ENCODE assay signal across 24 cellular contexts in the genomic region with DNA sequence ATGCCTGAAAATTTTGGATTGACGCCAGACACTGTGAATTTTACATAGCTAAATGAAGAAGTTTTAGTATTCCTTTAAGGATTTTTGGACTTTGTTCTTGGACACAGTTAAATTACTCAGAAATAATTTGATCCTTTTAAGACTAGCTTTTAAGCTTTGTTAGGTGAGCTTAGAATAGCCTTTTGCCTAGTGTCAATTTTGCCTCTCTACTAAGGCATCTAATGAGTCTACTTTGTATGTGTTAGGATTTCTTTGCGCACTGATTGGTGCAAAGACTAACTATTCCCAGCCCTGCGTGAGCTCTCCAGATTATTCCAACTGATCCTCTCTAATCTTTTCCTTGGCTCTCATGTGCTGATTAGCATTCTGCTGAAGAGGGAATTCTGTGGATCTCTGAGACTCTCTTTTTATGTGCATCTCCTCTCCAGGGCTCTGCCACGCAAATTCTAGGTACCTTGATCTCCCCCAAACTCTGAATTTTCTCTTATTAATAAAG.
DNase-seq lines count a peak whose midpoint lies in the region; ATAC-seq, FAIRE-seq and TF ChIP-seq lines count a peak whose summit lies in the region.
"Had no signal": no experiment of that assay in that cellular context is flagged by ENCODE, and none has a peak within 500 bp of the region (broad histone marks: within the 10 kb centered on the region; RNA-seq: fewer than 3 reads in every experiment).

No MANE protein-coding gene starts in this region.

- no peak overlapping the region for H3K27ac Mint-ChIP-seq in neural progenitor cell
- no peak overlapping the region for H3K27ac Mint-ChIP-seq in activated CD4-positive, alpha-beta T cell treated with anti-CD3 and anti-CD28 coated beads for 36 hours
- H3K27ac Mint-ChIP-seq: CD14-positive monocyte; CD4-positive, alpha-beta memory T cell; CD4-positive, CD25-positive, alpha-beta regulatory T cell; CD8-positive, alpha-beta memory T cell had no signal

- peaks cover 3% of the 10 kb centered on the region for H3K27me3 Mint-ChIP-seq in neural progenitor cell (ENCODE audit: insufficient read depth, low read depth)
- peaks cover 16% of the 10 kb centered on the region for H3K27me3 Mint-ChIP-seq in activated CD4-positive, alpha-beta T cell treated with anti-CD3 and anti-CD28 coated beads for 36 hours

- H3K27me3 ChIP-seq in WERI-Rb-1 (ENCODE audit: insufficient read depth, low read depth, severe bottlenecking) = no peaks in the 10 kb centered on the region
- peaks cover 13% of the 10 kb centered on the region for H3K27me3 ChIP-seq in neural progenitor cell
- H3K27me3 ChIP-seq: BE2C, BLaER1 had no signal

- H3F3A ChIP-seq in neural progenitor cell (ENCODE audit: low read depth) = peaks cover 8% of the 10 kb centered on the region

- H4K20me1 ChIP-seq in neural progenitor cell (ENCODE audit: low read depth) = no peaks in the 10 kb centered on the region
- H4K20me1 ChIP-seq: BLaER1 had no signal

- H3K4me3 Mint-ChIP-seq in neural progenitor cell = no peak overlapping the region
- H3K4me3 Mint-ChIP-seq in activated CD4-positive, alpha-beta T cell treated with anti-CD3 and anti-CD28 coated beads for 36 hours = no peak overlapping the region
- H3K4me3 Mint-ChIP-seq: CD14-positive monocyte; CD4-positive, alpha-beta memory T cell; CD4-positive, CD25-positive, alpha-beta regulatory T cell; CD8-positive, alpha-beta memory T cell had no signal

- H3K4me1 ChIP-seq in neural progenitor cell = peaks cover 3% of the 10 kb centered on the region
- H3K4me1 ChIP-seq: BE2C, BLaER1, Caco-2 had no signal

- no peaks in the 10 kb centered on the region for H3K36me3 ChIP-seq in WERI-Rb-1
- no peaks in the 10 kb centered on the region for H3K36me3 ChIP-seq in neural progenitor cell
- H3K36me3 ChIP-seq: BE2C, BLaER1 had no signal

- H2AFZ ChIP-seq in neural progenitor cell (replicated peaks) = no peak overlapping the region

- H3K4me1 Mint-ChIP-seq in neural progenitor cell = no peaks in the 10 kb centered on the region
- no peaks in the 10 kb centered on the region for H3K4me1 Mint-ChIP-seq in activated CD4-positive, alpha-beta T cell treated with anti-CD3 and anti-CD28 coated beads for 36 hours
- H3K4me1 Mint-ChIP-seq: CD14-positive monocyte; CD4-positive, alpha-beta memory T cell; CD4-positive, CD25-positive, alpha-beta regulatory T cell; CD8-positive, alpha-beta memory T cell had no signal

- no peak for ATAC-seq in sciatic nerve
- no peak for ATAC-seq in activated CD4-positive, alpha-beta T cell treated with anti-CD3 and anti-CD28 coated beads for 36 hours

- peak; percentile 98 for FAIRE-seq in D721Med (lab: Jason Lieb, UNC)
- FAIRE-seq: G401.6, GM12891, GM19239 had no signal

- H3K4me3 ChIP-seq in WERI-Rb-1 (ENCODE audit: low read depth, low read length) (no peak overlapping the region), neural progenitor cell (no peak overlapping the region)
- H3K4me3 ChIP-seq: BLaER1 had no signal

- no peaks in the 10 kb centered on the region for H3K79me2 ChIP-seq in neural progenitor cell (ENCODE audit: low read depth)

- H3K27ac ChIP-seq in WERI-Rb-1 (no peak overlapping the region), neural progenitor cell (no peak overlapping the region)
- H3K27ac ChIP-seq: BLaER1 had no signal

- CTCF ChIA-PET in activated CD4-positive, alpha-beta T cell treated with anti-CD3 and anti-CD28 coated beads for 36 hours (lab: Charles Lee) = interaction anchor here (0.6 to 1.0 kb wide), 3 partner anchors 23 to 124 kb away, joined by 3 to 4 read pairs (median 3); no protein-coding TSS in a partner anchor

- peak overlapping the region; percentile 2 for H3K4me2 ChIP-seq in neural progenitor cell
- H3K4me2 ChIP-seq: BLaER1 had no signal

- TF ChIP-seq CTCF in D721Med (IDR thresholded peaks at IDR 0.05; ENCODE audit: insufficient read depth, missing control alignments) = no peak
- no peak for TF ChIP-seq CTCF in WERI-Rb-1 (IDR thresholded peaks at IDR 0.05; ENCODE audit: low read depth, low read length)
- TF ChIP-seq CTCF in neural progenitor cell (IDR thresholded peaks at IDR 0.05) = no peak

- intact Hi-C loops in sciatic nerve (cut with DNase I) = no loop called here
- intact Hi-C loops in activated CD4-positive, alpha-beta T cell treated with anti-CD3 and anti-CD28 coated beads for 36 hours (cut with DNase I, micrococcal nuclease) = no loop called here

- H3K9me3 Mint-ChIP-seq in neural progenitor cell = peaks cover 8% of the 10 kb centered on the region
- peaks cover 5% of the 10 kb centered on the region for H3K9me3 Mint-ChIP-seq in activated CD4-positive, alpha-beta T cell treated with anti-CD3 and anti-CD28 coated beads for 36 hours (ENCODE audit: low read depth)

- H3K9me3 ChIP-seq in WERI-Rb-1 (ENCODE audit: severe bottlenecking) (peaks cover 5% of the 10 kb centered on the region), neural progenitor cell (ENCODE audit: low read depth) (peaks cover 4% of the 10 kb centered on the region)
- H3K9me3 ChIP-seq: BE2C had no signal

- DNase-seq in D721Med (ENCODE audit: insufficient read length, low spot score) (peak; percentile 26), NCI-H82 (lab: John Stamatoyannopoulos, UW) (peak; percentile 62), WERI-Rb-1 (peak; percentile 67), neural progenitor cell (ENCODE audit: low spot score) (peak; percentile 73), sciatic nerve (ENCODE audit: low spot score) (no peak), COLO829 (ENCODE audit: low spot score) (no peak), middle frontal gyrus (ENCODE audit: extremely low spot score, low spot score) (no peak)
- no peak for DNase-seq in activated CD4-positive, alpha-beta T cell treated with anti-CD3 and anti-CD28 coated beads for 36 hours
- DNase-seq: 8988T; ACHN; BE2C; C1 segment of cervical spinal cord; Caco-2; Calu3; CD4-positive, alpha-beta memory T cell; CD4-positive, CD25-positive, alpha-beta regulatory T cell; CD8-positive, alpha-beta memory T cell; DMS79 treated with DMSO at 0.1 percent for 48 hours; GF-D8 had no signal

- no peaks in the 10 kb centered on the region for H3K36me3 Mint-ChIP-seq in neural progenitor cell
- no peaks in the 10 kb centered on the region for H3K36me3 Mint-ChIP-seq in activated CD4-positive, alpha-beta T cell treated with anti-CD3 and anti-CD28 coated beads for 36 hours (ENCODE audit: low read depth)
- H3K36me3 Mint-ChIP-seq: CD14-positive monocyte; CD4-positive, alpha-beta memory T cell; CD4-positive, CD25-positive, alpha-beta regulatory T cell; CD8-positive, alpha-beta memory T cell had no signal

- POLR2A ChIA-PET in activated CD4-positive, alpha-beta T cell treated with anti-CD3 and anti-CD28 coated beads for 36 hours (lab: Charles Lee) = interaction anchor here (0.6 kb wide), 1 partner anchor 1986 kb away, joined by 3 read pairs; no protein-coding TSS in a partner anchor

- no peak overlapping the region for H3K9ac ChIP-seq in neural progenitor cell
- H3K9ac ChIP-seq: BLaER1 had no signal

Comparison
In these comparisons a context has a peak if more than half of its experiments do, and no peak if none do; other contexts are left out.
1. DNase-seq: peak in D721Med (single experiment), NCI-H82 (single experiment), WERI-Rb-1 (single experiment) and neural progenitor cell (single experiment); none in sciatic nerve (single experiment), COLO829 (single experiment), activated CD4-positive, alpha-beta T cell treated with anti-CD3 and anti-CD28 coated beads for 36 hours (single experiment) and middle frontal gyrus (single experiment).